14 cellular contexts compared by ENCODE assay signal in genomic region chr11:18522388-18522787, GRCh38. TPM values are rescaled to one million over a fixed set of nuclear protein-coding genes. Genes with fewer than 3 reads are reported as not detected.
A peak's percentile ranks its signal among the peaks of the same experiment; 100 is the strongest.
DNase-seq lines count a peak whose midpoint lies in the region; ATAC-seq, FAIRE-seq and TF ChIP-seq lines count a peak whose summit lies in the region.
"Had no signal": no experiment of that assay in that cellular context is flagged by ENCODE, and none has a peak within 500 bp of the region (broad histone marks: within the 10 kb centered on the region; RNA-seq: fewer than 3 reads in every experiment).

No MANE protein-coding gene starts in this region.

- no peaks in the 10 kb centered on the region for H3K9me3 ChIP-seq in T-helper 17 cell (ENCODE audit: control insufficient read depth, low read length, poor library complexity, severe bottlenecking)
- H3K9me3 ChIP-seq in hepatocyte (ENCODE audit: low read depth) = no peaks in the 10 kb centered on the region
- H3K9me3 ChIP-seq: Peyer's patch, testis had no signal

- H3K27ac Mint-ChIP-seq in T-helper 17 cell (peak overlapping the region; percentile 77), glutamatergic neuron (ENCODE audit: unreplicated experiment) (no peak overlapping the region)
- no peak overlapping the region for H3K27ac Mint-ChIP-seq in activated naive CD4-positive, alpha-beta T cell treated with anti-CD3 and anti-CD28 coated beads, Interleukin-2, amount 50 U/mL, for 72 hours

- H3K27ac ChIP-seq in hepatocyte = no peak overlapping the region
- H3K27ac ChIP-seq: parathyroid adenoma, Peyer's patch, testis had no signal

- H3K4me2 ChIP-seq in hepatocyte = no peak overlapping the region

- H3K36me3 Mint-ChIP-seq in T-helper 17 cell (ENCODE audit: low read depth) (peaks cover 16% of the 10 kb centered on the region), glutamatergic neuron (ENCODE audit: unreplicated experiment) (no peaks in the 10 kb centered on the region)
- peaks cover 7 to 10% of the 10 kb centered on the region in 2 donors for H3K36me3 Mint-ChIP-seq in activated naive CD4-positive, alpha-beta T cell treated with anti-CD3 and anti-CD28 coated beads, Interleukin-2, amount 50 U/mL, for 72 hours

- H3K4me1 Mint-ChIP-seq in T-helper 17 cell (peaks cover 35% of the 10 kb centered on the region), glutamatergic neuron (ENCODE audit: low read depth, unreplicated experiment) (peaks cover 2% of the 10 kb centered on the region)

- H3K4me3 Mint-ChIP-seq in T-helper 17 cell = no peak overlapping the region
- no peak overlapping the region for H3K4me3 Mint-ChIP-seq in glutamatergic neuron (ENCODE audit: unreplicated experiment)

- peaks cover 10% of the 10 kb centered on the region for H3K9me3 Mint-ChIP-seq in glutamatergic neuron (ENCODE audit: unreplicated experiment)
- H3K9me3 Mint-ChIP-seq in activated naive CD4-positive, alpha-beta T cell treated with anti-CD3 and anti-CD28 coated beads, Interleukin-2, amount 50 U/mL, for 72 hours = no peaks in the 10 kb centered on the region

- WGBS in hepatocyte (ENCODE audit: low lambda C conversion rate, missing lambda C conversion rate) = 64% methylated on average over 4 of the region's 4 CpGs

- no peaks in the 10 kb centered on the region for H3K9me2 ChIP-seq in hepatocyte (replicated peaks; ENCODE audit: insufficient read depth)

- H3K79me2 ChIP-seq in hepatocyte = peaks cover 84% of the 10 kb centered on the region

- H3K4me3 ChIP-seq in AG10803 (ENCODE audit: low read length) (no peak overlapping the region), hepatocyte (no peak overlapping the region)
- H3K4me3 ChIP-seq: Peyer's patch, testis had no signal

- ATAC-seq in T-helper 17 cell = no peak
- ATAC-seq in activated naive CD4-positive, alpha-beta T cell treated with anti-CD3 and anti-CD28 coated beads, Interleukin-2, amount 50 U/mL, for 72 hours = no peak

- FAIRE-seq in GM12892 (lab: Jason Lieb, UNC) = peak; percentile 42
- FAIRE-seq: endothelial cell of umbilical vein had no signal

- H3K27me3 ChIP-seq in hepatocyte = no peaks in the 10 kb centered on the region
- H3K27me3 ChIP-seq: Peyer's patch, testis had no signal

- no peaks in the 10 kb centered on the region for H3K27me3 Mint-ChIP-seq in T-helper 17 cell
- H3K27me3 Mint-ChIP-seq in glutamatergic neuron (ENCODE audit: unreplicated experiment) = peaks cover 10% of the 10 kb centered on the region

- peaks cover 15% of the 10 kb centered on the region for H3K4me1 ChIP-seq in hepatocyte (ENCODE audit: insufficient read depth)
- H3K4me1 ChIP-seq: parathyroid adenoma had no signal

- DNase-seq in AG10803 (ENCODE audit: low read depth) (peak; percentile 3), GM12892 (ENCODE audit: insufficient read length) (no peak), T-helper 17 cell (no peak), hepatocyte (ENCODE audit: low spot score) (peak; percentile 18), pons (ENCODE audit: low spot score) (no peak), glutamatergic neuron (no peak), retina (no peak)
- DNase-seq in activated naive CD4-positive, alpha-beta T cell treated with anti-CD3 and anti-CD28 coated beads, Interleukin-2, amount 50 U/mL, for 72 hours (ENCODE audit: low spot score in 2 of 2) = no peak
- DNase-seq: activated naive CD4-positive, alpha-beta T cell treated with anti-CD3 and anti-CD28 coated beads, Interleukin-2, amount 50 U/mL, for 16 hours; MV-4-11; Peyer's patch; testis had no signal

- TF ChIP-seq POLR2A in GM12892 (IDR thresholded peaks at IDR 0.05; ENCODE audit: low read depth, low read length) = no peak

- H4K20me1 ChIP-seq in hepatocyte (ENCODE audit: insufficient read depth, poor library complexity, severe bottlenecking) = peaks cover 28% of the 10 kb centered on the region

- H3K36me3 ChIP-seq in hepatocyte (replicated peaks; ENCODE audit: insufficient read depth, low read depth) = no peaks in the 10 kb centered on the region

- TF ChIP-seq CTCF in AG10803 (conservative IDR thresholded peaks at IDR 0.05; ENCODE audit: low read length) (0 out of 2 replicates have a peak, but pooled peaks have one; percentile 8), hepatocyte (IDR thresholded peaks at IDR 0.05; ENCODE audit: poor library complexity) (no peak), glutamatergic neuron (IDR thresholded peaks at IDR 0.05; ENCODE audit: partially characterized antibody, unreplicated experiment) (no peak)

- H2AFZ ChIP-seq in hepatocyte = no peak overlapping the region
- H2AFZ ChIP-seq: parathyroid adenoma had no signal

RNA-seq across cellular contexts. Expression of gene TSG101, which starts 4.4 kb away (rescaled TPM):
- 48.3 TPM for polyA plus RNA-seq in GM12892 (2012; ENCODE audit: missing spikeins)
- total RNA-seq in T-helper 17 cell (10 to 100 TPM; 15.8 to 15.9 TPM), hepatocyte (78.6 and 136 TPM in 2 replicates), glutamatergic neuron (ENCODE audit: unreplicated experiment) (118 TPM)
- 105 and 113 TPM in 2 replicates for polyA plus RNA-seq in hepatocyte
- total RNA-seq in activated naive CD4-positive, alpha-beta T cell treated with anti-CD3 and anti-CD28 coated beads, Interleukin-2, amount 50 U/mL, for 72 hours = 10 to 100 TPM; 34.0 to 45.0 TPM

Comparison
In these comparisons a context has a peak if more than half of its experiments do, and no peak if none do; other contexts are left out.
1. DNase-seq: peak in AG10803 (single experiment) and hepatocyte (single experiment); none in GM12892 (single experiment), T-helper 17 cell (0 of 3), pons (single experiment), glutamatergic neuron (single experiment), activated naive CD4-positive, alpha-beta T cell treated with anti-CD3 and anti-CD28 coated beads, Interleukin-2, amount 50 U/mL, for 72 hours (0 of 2) and retina (single experiment).